Comparison of ENCODE assay signal across 7 cellular contexts in genomic region chr5:75052461-75053285, GRCh38. TPM values are rescaled to one million over a fixed set of nuclear protein-coding genes. Genes with fewer than 3 reads are reported as not detected.
DNase-seq lines count a peak whose midpoint lies in the region; ATAC-seq and TF ChIP-seq lines count a peak whose summit lies in the region.

A gene with protein sequence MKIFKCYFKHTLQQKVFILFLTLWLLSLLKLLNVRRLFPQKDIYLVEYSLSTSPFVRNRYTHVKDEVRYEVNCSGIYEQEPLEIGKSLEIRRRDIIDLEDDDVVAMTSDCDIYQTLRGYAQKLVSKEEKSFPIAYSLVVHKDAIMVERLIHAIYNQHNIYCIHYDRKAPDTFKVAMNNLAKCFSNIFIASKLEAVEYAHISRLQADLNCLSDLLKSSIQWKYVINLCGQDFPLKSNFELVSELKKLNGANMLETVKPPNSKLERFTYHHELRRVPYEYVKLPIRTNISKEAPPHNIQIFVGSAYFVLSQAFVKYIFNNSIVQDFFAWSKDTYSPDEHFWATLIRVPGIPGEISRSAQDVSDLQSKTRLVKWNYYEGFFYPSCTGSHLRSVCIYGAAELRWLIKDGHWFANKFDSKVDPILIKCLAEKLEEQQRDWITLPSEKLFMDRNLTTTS (minus strand): TSS chr5:75052558. CDS start chr5:75030037, 22,521 bp downstream.

- H3K36me3 ChIP-seq in PC-9 (ENCODE audit: low read depth) (no peaks in the 10 kb centered on the region), cardiac muscle cell (no peaks in the 10 kb centered on the region), trophoblast cell (ENCODE audit: control insufficient read depth in 1 of 2, insufficient read depth in 2 of 2, low read length in 2 of 2) (no peaks in the 10 kb centered on the region)

- H3K79me1 ChIP-seq in trophoblast cell (ENCODE audit: low read length): peaks cover 34% of the 10 kb centered on the region

- H3K27ac ChIP-seq in PC-9 (no peak within 1 kb of the TSS), cardiac muscle cell (no peak within 1 kb of the TSS), trophoblast cell (ENCODE audit: low read depth, low read length) (peak within 1 kb of the TSS; percentile 91)

- H3K9me3 ChIP-seq in PC-9 (ENCODE audit: insufficient read depth, low read depth) (no peaks in the 10 kb centered on the region), cardiac muscle cell (ENCODE audit: low read depth) (no peaks in the 10 kb centered on the region), trophoblast cell (ENCODE audit: insufficient read depth, low read depth, low read length) (no peaks in the 10 kb centered on the region)

- H2AK5ac ChIP-seq in trophoblast cell (ENCODE audit: low read length): peak within 1 kb of the TSS; percentile 18

- H2BK5ac ChIP-seq in trophoblast cell (ENCODE audit: low read depth, low read length, poor library complexity): peak within 1 kb of the TSS; percentile 83

- peak within 1 kb of the TSS; percentile 63 for H3K18ac ChIP-seq in trophoblast cell (ENCODE audit: low read length)

- H3K27me3 ChIP-seq in PC-9 (ENCODE audit: insufficient read depth, low read depth) (no peaks in the 10 kb centered on the region), cardiac muscle cell (peaks cover 86% of the 10 kb centered on the region), trophoblast cell (ENCODE audit: insufficient read depth, low read length) (no peaks in the 10 kb centered on the region)

- H4K8ac ChIP-seq in trophoblast cell (ENCODE audit: low read depth, low read length): peak within 1 kb of the TSS; percentile 55

- peaks cover 9% of the 10 kb centered on the region; the same call in 1 of the 2 replicates for H3F3A ChIP-seq in PC-9 (ENCODE audit: insufficient read depth, low read depth)

- BruUV-seq in PC-9 (replicated peaks; lab: Mats Ljungman, UMichigan): no TSS peak

- H4K91ac ChIP-seq in trophoblast cell (ENCODE audit: low read depth, low read length): peak within 1 kb of the TSS; percentile 95

- intact Hi-C loops in PC-9 (cut with micrococcal nuclease; ENCODE audit: unreplicated experiment): loop anchor here (1.0 to 10.0 kb wide), 6 partner anchors 105 to 288 kb away; partner anchors contain the start of genes ANKRD31, GFM2, HMGCR and NSA2

- H3K4me1 Mint-ChIP-seq in activated naive CD8-positive, alpha-beta T cell treated with anti-CD3 and anti-CD28 coated beads for 36 hours: peaks cover 79% of the 10 kb centered on the region

- H3K14ac ChIP-seq in trophoblast cell (ENCODE audit: low read length): peak within 1 kb of the TSS; percentile 96

- TF ChIP-seq CTCF in PC-9 (conservative IDR thresholded peaks at IDR 0.05): no peak
- no peak for TF ChIP-seq CTCF in cardiac muscle cell (IDR thresholded peaks at IDR 0.05; ENCODE audit: low read depth, low read length)

- H3K4me3 Mint-ChIP-seq in activated naive CD8-positive, alpha-beta T cell treated with anti-CD3 and anti-CD28 coated beads for 36 hours: peak within 1 kb of the TSS; percentile 90

- DNase-seq in PC-9 (peak in 1 of 2 experiments; percentile 44), cardiac muscle cell (ENCODE audit: low read depth in 1 of 2, low spot score in 1 of 2) (peak; percentile 54 to 68), trophoblast cell (peak; percentile 51 to 62), SIG-M5 (lab: John Stamatoyannopoulos, UW) (no peak)
- peak; percentile 62 for DNase-seq in activated naive CD8-positive, alpha-beta T cell treated with anti-CD3 and anti-CD28 coated beads for 36 hours

- H3K27ac Mint-ChIP-seq in activated naive CD8-positive, alpha-beta T cell treated with anti-CD3 and anti-CD28 coated beads for 36 hours: peak within 1 kb of the TSS; percentile 87

- H3K4ac ChIP-seq in trophoblast cell (ENCODE audit: low read depth, low read length): peak within 1 kb of the TSS; percentile 97

- H3K4me2 ChIP-seq in PC-9 (peak within 1 kb of the TSS; percentile 75), trophoblast cell (ENCODE audit: low read length) (peak within 1 kb of the TSS; percentile 77)

- H4K20me1 ChIP-seq in PC-9 (ENCODE audit: insufficient read depth): no peaks in the 10 kb centered on the region

- H2AFZ ChIP-seq in PC-9 (peak within 1 kb of the TSS; percentile 87), trophoblast cell (ENCODE audit: insufficient read depth, low read length, poor library complexity) (peak within 1 kb of the TSS; percentile 82)

- peaks cover 2% of the 10 kb centered on the region for H3K36me3 Mint-ChIP-seq in activated naive CD8-positive, alpha-beta T cell treated with anti-CD3 and anti-CD28 coated beads for 36 hours

- peak within 1 kb of the TSS; percentile 67 for H4K12ac ChIP-seq in trophoblast cell (ENCODE audit: low read depth, low read length)

- POLR2A ChIA-PET in PC-9 (lab: Charles Lee; ENCODE audit: unreplicated experiment): no interaction called here

- H2BK12ac ChIP-seq in trophoblast cell (ENCODE audit: low read length): peak within 1 kb of the TSS; percentile 67

- CTCF ChIA-PET in PC-9 (lab: Charles Lee): interaction anchor here (0.6 kb wide), 1 partner anchor 18 kb away, joined by 3 read pairs; no protein-coding TSS in a partner anchor

- no peak for ATAC-seq in GM19463 (IDR thresholded peaks at IDR 0.05; ENCODE audit: unreplicated experiment)

- no peak within 1 kb of the TSS for H3K23ac ChIP-seq in trophoblast cell (ENCODE audit: low read length)

- WGBS in trophoblast cell (ENCODE audit: extremely low coverage, insufficient coverage, insufficient read length): no CpG with 5 or more reads among the region's 103 CpGs

- peak within 1 kb of the TSS; percentile 85 for H3K9ac ChIP-seq in trophoblast cell (ENCODE audit: low read length)

- TF ChIP-seq POLR2A in GM19099 (IDR thresholded peaks at IDR 0.05; ENCODE audit: extremely low read depth, insufficient read length, low read depth): peak; percentile 27

- H3K4me3 ChIP-seq in PC-9 (peak within 1 kb of the TSS; percentile 72), cardiac muscle cell (peak within 1 kb of the TSS; percentile 48), trophoblast cell (ENCODE audit: low read depth, low read length) (peak within 1 kb of the TSS; percentile 86)

- H3K4me1 ChIP-seq in PC-9 (replicated peaks; ENCODE audit: insufficient read depth): peaks cover 20% of the 10 kb centered on the region
- no peaks in the 10 kb centered on the region for H3K4me1 ChIP-seq in cardiac muscle cell (ENCODE audit: low read depth)
- H3K4me1 ChIP-seq in trophoblast cell (ENCODE audit: control insufficient read depth in 1 of 2, insufficient read depth in 2 of 2, low read length in 2 of 2): peaks cover 20 to 34% of the 10 kb centered on the region in 2 experiments

- no peaks in the 10 kb centered on the region for H3K9me3 Mint-ChIP-seq in activated naive CD8-positive, alpha-beta T cell treated with anti-CD3 and anti-CD28 coated beads for 36 hours

- no peaks in the 10 kb centered on the region for H3K79me2 ChIP-seq in PC-9 (ENCODE audit: low read depth)
- H3K79me2 ChIP-seq in trophoblast cell (ENCODE audit: control insufficient read depth, insufficient read depth, low read length, poor library complexity): peaks cover 26% of the 10 kb centered on the region

- H3K27me3 Mint-ChIP-seq in activated naive CD8-positive, alpha-beta T cell treated with anti-CD3 and anti-CD28 coated beads for 36 hours: no peaks in the 10 kb centered on the region

- H2BK120ac ChIP-seq in trophoblast cell (ENCODE audit: insufficient read depth, low read length, poor library complexity): peak within 1 kb of the TSS; percentile 75

- no peaks in the 10 kb centered on the region for H3K9me2 ChIP-seq in PC-9 (ENCODE audit: insufficient read depth)

RNA-seq across cellular contexts. Expression of the gene that starts here (rescaled TPM):
- total RNA-seq in PC-9 (2021) (1.1 and 1.4 TPM in 2 replicates), cardiac muscle cell (0.07 and 0.18 TPM in 2 replicates)
- 1 to 10 TPM; 1.6 to 1.7 TPM for total RNA-seq in activated naive CD8-positive, alpha-beta T cell treated with anti-CD3 and anti-CD28 coated beads for 36 hours
- 0.23 TPM in 1 of 2 replicates, not detected in the other for polyA plus RNA-seq in cardiac muscle cell
- polyA plus RNA-seq in trophoblast cell (2013): 6.8 and 7.2 TPM in 2 replicates

Comparison
In these comparisons a context has a peak if more than half of its experiments do, and no peak if none do; other contexts are left out.
1. Peak in DNase-seq and H3K4me3 ChIP-seq in cardiac muscle cell; RNA of the gene not detected or under 1 TPM.